ENCODE assay signal across 10 cellular contexts in the genomic region with DNA sequence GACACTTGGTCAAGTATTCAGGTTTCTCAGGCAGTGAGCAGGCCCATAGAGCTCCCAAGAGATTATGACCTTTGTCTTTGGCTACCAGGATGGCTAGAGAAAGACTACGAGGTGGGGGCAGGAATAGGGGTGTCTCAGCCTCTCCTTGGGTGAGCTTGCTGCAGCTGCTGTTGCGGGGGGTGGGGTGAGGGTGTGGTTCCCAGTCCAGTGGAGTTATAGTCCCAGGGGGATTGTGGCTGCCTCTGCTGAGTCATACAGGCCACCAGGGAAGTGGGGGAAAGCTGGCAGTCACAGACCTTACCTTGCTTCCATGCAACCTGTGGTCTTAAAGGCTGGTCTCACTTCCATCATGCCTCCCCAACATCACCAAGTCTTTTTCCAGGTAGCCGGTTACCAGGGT. TPM values are rescaled to one million over a fixed set of nuclear protein-coding genes. Genes with fewer than 3 reads are reported as not detected.
DNase-seq lines count a peak whose midpoint lies in the region; ATAC-seq, FAIRE-seq and TF ChIP-seq lines count a peak whose summit lies in the region.
"Had no signal": no experiment of that assay in that cellular context is flagged by ENCODE, and none has a peak within 500 bp of the region (broad histone marks: within the 10 kb centered on the region; RNA-seq: fewer than 3 reads in every experiment).

No MANE protein-coding gene starts in this region.

- H3K27me3 ChIP-seq in Caco-2 (replicated peaks; ENCODE audit: control insufficient read depth, insufficient read depth, low read length) (no peaks in the 10 kb centered on the region), astrocyte (ENCODE audit: insufficient read depth, low read length) (no peaks in the 10 kb centered on the region), gastrocnemius medialis (no peaks in the 10 kb centered on the region), upper lobe of right lung (no peaks in the 10 kb centered on the region)

- ATAC-seq in GM19438 (IDR thresholded peaks at IDR 0.05; ENCODE audit: low read depth, unreplicated experiment) = peak; percentile 82
- peak; percentile 79 for ATAC-seq in HG03175 (IDR thresholded peaks at IDR 0.05; ENCODE audit: unreplicated experiment)
- ATAC-seq in gastrocnemius medialis = no peak
- ATAC-seq in upper lobe of right lung = no peak
- ATAC-seq: Right ventricle myocardium inferior had no signal

- H3K79me2 ChIP-seq in astrocyte (ENCODE audit: insufficient read depth, low read length) = peaks cover 97% of the 10 kb centered on the region

- H3K9me3 Mint-ChIP-seq in Caco-2 (ENCODE audit: unreplicated experiment) (peaks cover 19% of the 10 kb centered on the region), astrocyte (ENCODE audit: unreplicated experiment) (peaks cover 4% of the 10 kb centered on the region)

- in situ Hi-C loops in gastrocnemius medialis (cut with MboI; ENCODE audit: low sequenced_read_pairs in 4 of 4) = no loop called here

- no peak overlapping the region for H3K9ac ChIP-seq in astrocyte (ENCODE audit: low read length)

- H3K27ac Mint-ChIP-seq in Caco-2 (ENCODE audit: unreplicated experiment) = peak overlapping the region; percentile 45
- no peak overlapping the region for H3K27ac Mint-ChIP-seq in astrocyte (ENCODE audit: unreplicated experiment)
- H3K27ac Mint-ChIP-seq: activated naive CD4-positive, alpha-beta T cell treated with anti-CD3 and anti-CD28 coated beads, Interleukin-2, amount 50 U/mL, for 24 hours had no signal

- no peaks in the 10 kb centered on the region for H3K27me3 Mint-ChIP-seq in Caco-2 (ENCODE audit: insufficient read depth, unreplicated experiment)
- H3K27me3 Mint-ChIP-seq in astrocyte (ENCODE audit: low read depth, unreplicated experiment) = no peaks in the 10 kb centered on the region
- H3K27me3 Mint-ChIP-seq: activated naive CD4-positive, alpha-beta T cell treated with anti-CD3 and anti-CD28 coated beads, Interleukin-2, amount 50 U/mL, for 24 hours had no signal

- CTCF ChIA-PET in Caco-2 (lab: Charles Lee) = interaction anchor here (0.7 kb wide), 1 partner anchor 455 kb away, joined by 6 read pairs; no protein-coding TSS in a partner anchor

- no peak overlapping the region for H2AFZ ChIP-seq in astrocyte (ENCODE audit: low read depth, low read length)

- H3K36me3 ChIP-seq in Caco-2 (ENCODE audit: control insufficient read depth, insufficient read depth, low read length) (no peaks in the 10 kb centered on the region), astrocyte (ENCODE audit: insufficient read depth, low read length) (no peaks in the 10 kb centered on the region), gastrocnemius medialis (peaks cover 0 to 5% of the 10 kb centered on the region in 2 donors), upper lobe of right lung (no peaks in the 10 kb centered on the region)

- no peak for TF ChIP-seq POLR2A in gastrocnemius medialis (IDR thresholded peaks at IDR 0.05)

- no peaks in the 10 kb centered on the region for H3K36me3 Mint-ChIP-seq in Caco-2 (ENCODE audit: insufficient read depth, unreplicated experiment)
- peaks cover 9% of the 10 kb centered on the region for H3K36me3 Mint-ChIP-seq in astrocyte (ENCODE audit: low read depth, unreplicated experiment)

- POLR2A ChIA-PET in Caco-2 (lab: Charles Lee) = no interaction called here

- no peaks in the 10 kb centered on the region for H3K9me3 ChIP-seq in Caco-2
- no peaks in the 10 kb centered on the region for H3K9me3 ChIP-seq in astrocyte (ENCODE audit: insufficient read depth, low read depth, low read length)
- no peaks in the 10 kb centered on the region for H3K9me3 ChIP-seq in gastrocnemius medialis
- H3K9me3 ChIP-seq in upper lobe of right lung = no peaks in the 10 kb centered on the region

- peak overlapping the region; percentile 47 for H3K4me2 ChIP-seq in astrocyte (ENCODE audit: low read length)

- TF ChIP-seq CTCF in Caco-2 (IDR thresholded peaks at IDR 0.05; ENCODE audit: insufficient read depth in 1 of 2, low read depth in 1 of 2, low read length in 1 of 2, severe bottlenecking in 1 of 2, unreplicated experiment in 1 of 2) (no peak), astrocyte (IDR thresholded peaks at IDR 0.05; ENCODE audit: insufficient read depth, low read depth, low read length) (no peak), gastrocnemius medialis (IDR thresholded peaks at IDR 0.05 in 4 of 5, conservative IDR thresholded peaks at IDR 0.05 in 1 of 5) (no peak), upper lobe of right lung (IDR thresholded peaks at IDR 0.05) (no peak)

- H3K4me3 Mint-ChIP-seq in Caco-2 (ENCODE audit: unreplicated experiment) = no peak overlapping the region
- no peak overlapping the region for H3K4me3 Mint-ChIP-seq in astrocyte (ENCODE audit: unreplicated experiment)
- H3K4me3 Mint-ChIP-seq: activated naive CD4-positive, alpha-beta T cell treated with anti-CD3 and anti-CD28 coated beads, Interleukin-2, amount 50 U/mL, for 24 hours had no signal

- DNase-seq in Caco-2 (no peak), astrocyte (ENCODE audit: low read depth) (no peak), gastrocnemius medialis (no peak), NCI-H2227 (lab: John Stamatoyannopoulos, UW; ENCODE audit: unreplicated experiment) (no peak), upper lobe of right lung (no peak), cerebellar nuclear complex (lab: John Stamatoyannopoulos, UW) (no peak)

- H3K27ac ChIP-seq in astrocyte (ENCODE audit: low read depth, low read length) (peak overlapping the region; percentile 73), gastrocnemius medialis (no peak overlapping the region), upper lobe of right lung (no peak overlapping the region)

- H3K4me1 ChIP-seq in Caco-2 (no peaks in the 10 kb centered on the region), astrocyte (ENCODE audit: insufficient read depth, low read length) (peaks cover 23% of the 10 kb centered on the region), gastrocnemius medialis (peaks cover 4 to 11% of the 10 kb centered on the region in 2 donors), upper lobe of right lung (no peaks in the 10 kb centered on the region)

- no peak overlapping the region for H3K4me3 ChIP-seq in Caco-2 (ENCODE audit: low read depth, low read length)
- no peak overlapping the region for H3K4me3 ChIP-seq in astrocyte (ENCODE audit: insufficient read depth, low read depth, low read length)
- no peak overlapping the region for H3K4me3 ChIP-seq in gastrocnemius medialis
- no peak overlapping the region for H3K4me3 ChIP-seq in upper lobe of right lung

- peaks cover 25% of the 10 kb centered on the region for H4K20me1 ChIP-seq in astrocyte (ENCODE audit: insufficient read depth, low read length)

- H3K4me1 Mint-ChIP-seq in Caco-2 (ENCODE audit: low read depth, unreplicated experiment) = peaks cover 6% of the 10 kb centered on the region
- H3K4me1 Mint-ChIP-seq in astrocyte (ENCODE audit: low read depth, unreplicated experiment) = peaks cover 41% of the 10 kb centered on the region

- intact Hi-C loops in Caco-2 (cut with micrococcal nuclease; ENCODE audit: unreplicated experiment) = no loop called here
- intact Hi-C loops in gastrocnemius medialis (cut with DNase I; ENCODE audit: low total_unique reads) = no loop called here
- intact Hi-C loops in upper lobe of right lung (cut with DNase I) = no loop called here

- no TSS peak for BruUV-seq in Caco-2 (replicated peaks; lab: Mats Ljungman, UMichigan)

- FAIRE-seq in astrocyte (lab: Jason Lieb, UNC) = no peak

RNA-seq across cellular contexts. Expression of gene ATP2C1, which starts 31.7 kb away (rescaled TPM):
- 64.9 and 80.4 TPM in 2 replicates for total RNA-seq in Caco-2 (2022)
- 132 TPM in 2 replicates for total RNA-seq in astrocyte
- total RNA-seq in gastrocnemius medialis = 10 to 100 TPM; 25.1 to 41.7 (median 26.4) TPM
- total RNA-seq in upper lobe of right lung = 142 TPM

Comparison
In these comparisons a context has a peak if more than half of its experiments do, and no peak if none do; other contexts are left out.
1. ATAC-seq: peak in GM19438 (single experiment) and HG03175 (single experiment); none in gastrocnemius medialis (0 of 2) and upper lobe of right lung (single experiment).